ENCODE assay signal across 1 cellular context in genomic region chr4:102598102-102598758, GRCh38.
TF ChIP-seq lines count a peak whose summit lies in the region.

No MANE protein-coding gene starts in this region.

TF ChIP-seq in SK-N-SH treated with all-trans-retinoic acid at 6 μM for 48 hours, 23 proteins besides CTCF, POLR2A, EP300 and RAD21 (continued from another document):
- TF ChIP-seq PATZ1 (CRISPR knock-in tag; IDR thresholded peaks at IDR 0.05; ENCODE audit: borderline replicate concordance): no peak
